In the genomic region with DNA sequence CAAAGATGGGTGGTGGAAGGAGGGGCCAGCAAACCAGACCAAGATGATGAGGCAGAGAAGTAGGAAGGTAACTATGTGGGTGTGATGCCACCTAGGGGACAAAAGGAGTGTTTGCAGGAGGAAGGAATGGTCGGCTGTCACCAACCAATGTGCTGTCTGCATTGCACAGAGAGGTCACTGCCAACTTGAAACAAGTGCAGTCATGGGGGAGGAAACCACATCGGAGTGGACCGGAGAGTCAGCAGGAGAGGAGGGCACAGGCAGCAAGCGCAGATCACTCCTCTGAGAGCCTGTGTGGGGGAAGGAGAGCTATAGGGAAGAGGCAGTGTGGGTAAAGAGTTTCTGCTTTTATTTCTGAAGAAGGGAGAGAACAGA, we compare ENCODE assay signal across 8 cellular contexts. TPM values are rescaled to one million over a fixed set of nuclear protein-coding genes. Genes with fewer than 3 reads are reported as not detected.
A peak's percentile ranks its signal among the peaks of the same experiment; 100 is the strongest.
DNase-seq lines count a peak whose midpoint lies in the region; ATAC-seq and TF ChIP-seq lines count a peak whose summit lies in the region.

No MANE protein-coding gene starts in this region.

- peak overlapping the region; percentile 71 for H3K4me2 ChIP-seq in OCI-LY3 (ENCODE audit: low read length)

- peak; percentile 15 for DNase-seq in DMS79 (lab: John Stamatoyannopoulos, UW)
- DNase-seq in activated T-helper 1 cell treated with Interleukin-2 at 50 U/mL for 16 hours (ENCODE audit: low read depth): peak; percentile 8
- peak; percentile 49 to 84 for DNase-seq in foreskin fibroblast
- peak in 50 of 56 donors; percentile 2 to 74 (median 39) for DNase-seq in nucleus accumbens (lab: John Stamatoyannopoulos, UW)
- peak in 1 of 2 donors; percentile 68 for DNase-seq in upper lobe of left lung

- TF ChIP-seq CTCF in OCI-LY3 (IDR thresholded peaks at IDR 0.05; ENCODE audit: low read depth, low read length): peak; percentile 89
- TF ChIP-seq CTCF in foreskin fibroblast (IDR thresholded peaks at IDR 0.05; ENCODE audit: low read depth, low read length): peak; percentile 87
- peak; percentile 72 to 82 (median 77) for TF ChIP-seq CTCF in upper lobe of left lung (IDR thresholded peaks at IDR 0.05)

- no peaks in the 10 kb centered on the region for H3K9me3 ChIP-seq in OCI-LY3 (ENCODE audit: insufficient read depth, low read length)
- H3K9me3 ChIP-seq in upper lobe of left lung: no peaks in the 10 kb centered on the region

- WGBS in upper lobe of left lung, 2 donors: 0% methylated on average over 4 of the region's 4 CpGs

- H3K27me3 ChIP-seq in OCI-LY3 (ENCODE audit: low read depth, low read length) (peaks cover 21% of the 10 kb centered on the region), upper lobe of left lung (no peaks in the 10 kb centered on the region)

- peak overlapping the region; percentile 88 for H2AFZ ChIP-seq in OCI-LY3 (ENCODE audit: low read depth, low read length)

- H3K4me3 ChIP-seq in OCI-LY3 (ENCODE audit: low read length): peak overlapping the region; percentile 55
- H3K4me3 ChIP-seq in foreskin fibroblast (ENCODE audit: low read depth in 1 of 2, low read length in 2 of 2): no peak overlapping the region
- no peak overlapping the region for H3K4me3 ChIP-seq in upper lobe of left lung

- H3K36me3 ChIP-seq in OCI-LY3 (replicated peaks; ENCODE audit: low read depth, low read length) (no peaks in the 10 kb centered on the region), upper lobe of left lung (no peaks in the 10 kb centered on the region)

- no peaks in the 10 kb centered on the region for H3K79me2 ChIP-seq in OCI-LY3 (ENCODE audit: low read length)

- ATAC-seq in GM19468 (IDR thresholded peaks at IDR 0.05; ENCODE audit: extremely low read depth, unreplicated experiment): peak; percentile 89
- peak; percentile 85 for ATAC-seq in HG03571 (IDR thresholded peaks at IDR 0.05; ENCODE audit: unreplicated experiment)
- peak; percentile 88 to 96 for ATAC-seq in upper lobe of left lung (ENCODE audit: low FRiP score in 2 of 2)

- H3K4me1 ChIP-seq in OCI-LY3 (ENCODE audit: low read length) (peaks cover 3% of the 10 kb centered on the region; the same call in 1 of the 2 replicates), upper lobe of left lung (peaks cover 0 to 5% (median 0%) of the 10 kb centered on the region in 4 donors)

- H3K9ac ChIP-seq in OCI-LY3 (ENCODE audit: low read length): 0 out of 2 replicates have a peak overlapping the region, but pooled peaks have one; percentile 18

- no peak overlapping the region for H3K27ac ChIP-seq in OCI-LY3 (ENCODE audit: low read length)
- no peak overlapping the region for H3K27ac ChIP-seq in upper lobe of left lung

- no peak for TF ChIP-seq EP300 in upper lobe of left lung (IDR thresholded peaks at IDR 0.05)

- no peaks in the 10 kb centered on the region for H4K20me1 ChIP-seq in OCI-LY3 (ENCODE audit: insufficient read depth, low read length)

- no peak for TF ChIP-seq POLR2A in upper lobe of left lung (IDR thresholded peaks at IDR 0.05)

RNA-seq across cellular contexts. Expression of gene FGFBP2, which starts 38.5 kb away (rescaled TPM):
- total RNA-seq in upper lobe of left lung: 1 to 10 TPM in 5 of 6 donors, not detected in 1; 1.8 to 9.7 (median 3.8) TPM
